ENCODE assay signal across 8 cellular contexts in genomic region chr5:6715758-6716633, GRCh38.
DNase-seq lines count a peak whose midpoint lies in the region; ATAC-seq and TF ChIP-seq lines count a peak whose summit lies in the region.

No MANE protein-coding gene starts in this region.

- H3K27me3 ChIP-seq in DOHH2 (ENCODE audit: control insufficient read depth, low read length), result no peaks in the 10 kb centered on the region
- no peaks in the 10 kb centered on the region for H3K27me3 ChIP-seq in neuron (ENCODE audit: insufficient read depth, low read length)

- DNase-seq in NOMO-1 treated with DMSO at 0.1 percent for 48 hours (lab: John Stamatoyannopoulos, UW; ENCODE audit: unreplicated experiment), result peak; percentile 44
- DNase-seq in coronary artery (ENCODE audit: low spot score), result peak; percentile 67
- no peak for DNase-seq in DMS79 (lab: John Stamatoyannopoulos, UW)
- no peak for DNase-seq in RKO (ENCODE audit: low spot score)
- no peak for DNase-seq in DMS53 treated with DMSO at 0.1 percent for 48 hours (lab: John Stamatoyannopoulos, UW; ENCODE audit: unreplicated experiment)

- peak overlapping the region; percentile 81 for H3K4me3 ChIP-seq in DOHH2 (ENCODE audit: low read length)
- H3K4me3 ChIP-seq in coronary artery, result peak overlapping the region; percentile 90
- H3K4me3 ChIP-seq in neuron (ENCODE audit: low read length), result peak overlapping the region; percentile 79

- H3K4me1 ChIP-seq in DOHH2 (ENCODE audit: control insufficient read depth, low read length) (peaks cover 68% of the 10 kb centered on the region), neuron (ENCODE audit: insufficient read depth, low read length) (peaks cover 39% of the 10 kb centered on the region)

- peaks cover 70% of the 10 kb centered on the region for H3K79me2 ChIP-seq in DOHH2 (ENCODE audit: control insufficient read depth, low read length)

- H3K27ac ChIP-seq in DOHH2 (ENCODE audit: low read depth, low read length) (no peak overlapping the region), coronary artery (no peak overlapping the region)

- no peak for TF ChIP-seq CTCF in DOHH2 (IDR thresholded peaks at IDR 0.05; ENCODE audit: low read depth, low read length, poor library complexity, severe bottlenecking)
- no peak for TF ChIP-seq CTCF in coronary artery (IDR thresholded peaks at IDR 0.05)

- H3F3A ChIP-seq in DOHH2 (ENCODE audit: control insufficient read depth, insufficient read depth), result peaks cover under 1% of the 10 kb centered on the region; the same call in 1 of the 2 replicates

- no peak overlapping the region for H2AFZ ChIP-seq in neuron (ENCODE audit: low read depth, low read length)

- peaks cover 58% of the 10 kb centered on the region for H3K36me3 ChIP-seq in DOHH2 (ENCODE audit: control insufficient read depth, low read length)
- peaks cover 22% of the 10 kb centered on the region for H3K36me3 ChIP-seq in neuron (ENCODE audit: insufficient read depth, low read length)

- H3K9me2 ChIP-seq in DOHH2 (replicated peaks; ENCODE audit: control insufficient read depth, low read length), result no peaks in the 10 kb centered on the region

- ATAC-seq in HG03280 (IDR thresholded peaks at IDR 0.05; ENCODE audit: unreplicated experiment), result no peak

- H3K9me3 ChIP-seq in DOHH2 (ENCODE audit: control insufficient read depth, insufficient read depth, low read length) (no peaks in the 10 kb centered on the region), neuron (ENCODE audit: low read length) (no peaks in the 10 kb centered on the region)

- peaks cover 53% of the 10 kb centered on the region for H4K20me1 ChIP-seq in DOHH2 (ENCODE audit: control insufficient read depth, insufficient read depth, low read depth, low read length)

- H3K4me2 ChIP-seq in DOHH2 (ENCODE audit: low read length), result peak overlapping the region; percentile 94

Comparison
In these comparisons a context has a peak if more than half of its experiments do, and no peak if none do; other contexts are left out.
1. DNase-seq: peak in NOMO-1 treated with DMSO at 0.1 percent for 48 hours (single experiment) and coronary artery (single experiment); none in DMS79 (single experiment), RKO (single experiment) and DMS53 treated with DMSO at 0.1 percent for 48 hours (single experiment).
2. Peak in every context shown above with its lines, with median percentiles within 50 percentile points of each other: H3K4me3 ChIP-seq.